19 cellular contexts compared by ENCODE assay signal in the genomic region with DNA sequence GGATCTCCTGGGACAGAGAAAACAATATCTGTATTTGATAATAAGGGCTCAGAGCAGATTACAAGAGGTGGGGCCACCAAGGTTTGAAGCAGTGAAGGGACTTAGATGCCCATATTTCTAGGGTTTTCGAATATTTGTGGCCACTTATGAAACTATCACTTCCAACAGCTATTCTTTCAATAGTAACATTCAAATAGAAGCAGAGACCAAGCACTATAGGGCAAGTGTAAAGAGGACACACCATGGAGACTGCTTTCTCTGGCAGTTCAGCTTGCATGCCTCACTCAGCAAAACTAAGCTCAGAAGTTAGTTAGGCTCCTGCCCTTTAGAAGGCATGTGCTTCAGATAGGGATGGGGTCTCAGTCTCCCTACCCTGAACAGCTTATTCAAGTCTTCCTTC.
"Had no signal": no experiment of that assay in that cellular context is flagged by ENCODE, and none has a peak within 500 bp of the region (broad histone marks: within the 10 kb centered on the region; RNA-seq: fewer than 3 reads in every experiment).

No MANE protein-coding gene starts in this region.

- H3K4me1 ChIP-seq: pancreas, prostate gland had no signal

- H3K4me1 Mint-ChIP-seq: naive B cell had no signal

- ATAC-seq: left colon, sciatic nerve had no signal

- H3K9me3 ChIP-seq: pancreas, prostate gland had no signal

- DNase-seq: dorsolateral prefrontal cortex; effector CD8-positive, alpha-beta T cell; foreskin melanocyte; hippocampal formation; left colon; left ventricle myocardium superior; mesendoderm; naive B cell; nucleus accumbens; pancreas; stimulated activated CD4-positive, alpha-beta T cell treated with anti-CD3 and anti-CD28 coated beads, Interleukin-2, amount 100 ng/mL, for 24 hours; stimulated activated CD4-positive, alpha-beta T cell treated with anti-CD3 and anti-CD28 coated beads, Interleukin-4, amount 100 ng/mL, for 4 hours; stimulated activated naive CD4-positive, alpha-beta T cell had no signal

- H3K4me3 ChIP-seq: coronary artery, dorsolateral prefrontal cortex, lung, pancreas, prostate gland had no signal

- H3K27ac Mint-ChIP-seq: naive B cell, type B pancreatic cell had no signal

- H3K4me3 Mint-ChIP-seq: neural crest cell, type B pancreatic cell had no signal

- H3K27me3 Mint-ChIP-seq: naive B cell, type B pancreatic cell had no signal

- H3K27me3 ChIP-seq: dorsolateral prefrontal cortex, pancreas had no signal

- H3K36me3 ChIP-seq: pancreas, prostate gland had no signal

- H3K36me3 Mint-ChIP-seq: naive B cell had no signal

- H3K9me3 Mint-ChIP-seq: naive B cell, neural crest cell, type B pancreatic cell had no signal

- H3K27ac ChIP-seq: coronary artery, dorsolateral prefrontal cortex, pancreas, prostate gland had no signal
